14 cellular contexts compared by ENCODE assay signal in genomic region chr15:29765234-29765841, GRCh38.
DNase-seq lines count a peak whose midpoint lies in the region; ATAC-seq and TF ChIP-seq lines count a peak whose summit lies in the region.
"Had no signal": no experiment of that assay in that cellular context is flagged by ENCODE, and none has a peak within 500 bp of the region (broad histone marks: within the 10 kb centered on the region; RNA-seq: fewer than 3 reads in every experiment).

No MANE protein-coding gene starts in this region.

- no peak for ATAC-seq in GM21717 (IDR thresholded peaks at IDR 0.05; ENCODE audit: unreplicated experiment)
- ATAC-seq: Panc1, Right ventricle myocardium inferior had no signal

- H3K4me3 ChIP-seq in retinal pigment epithelial cell (ENCODE audit: low read length), result no peak overlapping the region

- DNase-seq in NCI-H2171 treated with DMSO at 0.1 percent for 48 hours (lab: John Stamatoyannopoulos, UW), result peak; percentile 6
- no peak for DNase-seq in NCI-H2171 (lab: John Stamatoyannopoulos, UW)
- peak; percentile 42 for DNase-seq in SW480 (ENCODE audit: low spot score)
- peak; percentile 24 for DNase-seq in iPS-NIHi11 (ENCODE audit: low spot score)
- DNase-seq in retinal pigment epithelial cell (ENCODE audit: low read depth), result peak; percentile 78
- no peak for DNase-seq in SHP77 (lab: John Stamatoyannopoulos, UW)
- DNase-seq in NCI-H146 (lab: John Stamatoyannopoulos, UW), result no peak
- DNase-seq: GF-D8, NCI-H1417, NCI-H1930, NCI-H510A treated with DMSO at 0.1 percent for 48 hours had no signal

- no peak for TF ChIP-seq CTCF in retinal pigment epithelial cell (conservative IDR thresholded peaks at IDR 0.05; ENCODE audit: low read depth, low read length)

Comparison
In these comparisons a context has a peak if more than half of its experiments do, and no peak if none do; other contexts are left out.
1. DNase-seq: peak in NCI-H2171 treated with DMSO at 0.1 percent for 48 hours (single experiment), SW480 (single experiment), iPS-NIHi11 (single experiment) and retinal pigment epithelial cell (single experiment); none in NCI-H2171 (single experiment), SHP77 (0 of 2) and NCI-H146 (single experiment).